Comparison of ENCODE assay signal across 9 cellular contexts in the genomic region with DNA sequence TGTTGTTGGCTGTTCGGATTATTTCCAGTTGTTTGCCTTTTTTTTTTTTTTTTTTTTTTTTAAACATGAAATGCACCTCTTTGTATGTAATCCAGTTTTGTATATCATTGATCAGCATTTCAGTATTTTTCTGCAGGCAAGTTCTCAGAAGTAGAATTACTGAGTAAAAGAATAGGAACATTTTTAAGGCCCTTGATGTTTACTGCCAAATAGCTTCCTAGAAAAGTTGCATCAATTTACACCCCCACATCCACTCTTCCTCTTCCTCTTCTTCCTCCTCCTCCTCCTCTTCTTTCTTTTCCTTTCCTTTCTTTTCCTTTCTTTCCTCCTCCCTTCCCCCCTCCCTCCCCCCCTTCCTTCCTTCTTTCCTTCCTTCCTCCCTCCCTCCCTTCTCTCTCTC.
"Had no signal": no experiment of that assay in that cellular context is flagged by ENCODE, and none has a peak within 500 bp of the region (broad histone marks: within the 10 kb centered on the region; RNA-seq: fewer than 3 reads in every experiment).

No MANE protein-coding gene starts in this region.

- H3K4me1 ChIP-seq: HAP-1 had no signal

- H3K9ac ChIP-seq: GM23248, KMS-11 had no signal

- H3K9me3 ChIP-seq: HAP-1 had no signal

- DNase-seq: GM23248, GOT3, H7, IMR-90, KBM-7 had no signal

- H3K4me3 ChIP-seq: GM23248, HAP-1 had no signal

- H3K4me2 ChIP-seq: KMS-11 had no signal

- ATAC-seq: HCT116 had no signal

- H2AFZ ChIP-seq: GM23248 had no signal

- H3K27ac ChIP-seq: GM23248, HL-60, KMS-11 had no signal
